In genomic region chr9:75088646-75089368, GRCh38 we compare ENCODE assay signal across 8 cellular contexts. TPM values are rescaled to one million over a fixed set of nuclear protein-coding genes. Genes with fewer than 3 reads are reported as not detected.
DNase-seq lines count a peak whose midpoint lies in the region; ATAC-seq and TF ChIP-seq lines count a peak whose summit lies in the region.

No MANE protein-coding gene starts in this region.

- H3K9me2 ChIP-seq in PC-9 (ENCODE audit: insufficient read depth), result no peaks in the 10 kb centered on the region

- H3K4me2 ChIP-seq in PC-9, result peak overlapping the region; percentile 97
- H3K4me2 ChIP-seq in parathyroid adenoma (ENCODE audit: low read length), result peak overlapping the region; percentile 79

- H3K36me3 ChIP-seq in PC-9 (ENCODE audit: low read depth) (no peaks in the 10 kb centered on the region), heart left ventricle (no peaks in the 10 kb centered on the region), parathyroid adenoma (ENCODE audit: control insufficient read depth, insufficient read depth, low read length) (no peaks in the 10 kb centered on the region)

- H3K9me3 ChIP-seq in PC-9 (ENCODE audit: insufficient read depth, low read depth) (no peaks in the 10 kb centered on the region), heart left ventricle (no peaks in the 10 kb centered on the region), parathyroid adenoma (ENCODE audit: control insufficient read depth, low read length) (no peaks in the 10 kb centered on the region)

- H3K9ac ChIP-seq in parathyroid adenoma, result peak overlapping the region; percentile 46

- BruUV-seq in PC-9 (replicated peaks; lab: Mats Ljungman, UMichigan), result TSS peak; percentile 51

- peak overlapping the region; percentile 66 for H3K27ac ChIP-seq in PC-9
- peak overlapping the region; percentile 81 to 99 (median 96) for H3K27ac ChIP-seq in heart left ventricle
- peak overlapping the region; percentile 88 for H3K27ac ChIP-seq in parathyroid adenoma

- ATAC-seq in GM19467 (IDR thresholded peaks at IDR 0.05; ENCODE audit: unreplicated experiment) (peak; percentile 30), HG03521 (IDR thresholded peaks at IDR 0.05; ENCODE audit: unreplicated experiment) (peak; percentile 13), heart left ventricle (peak in 3 of 4 donors; percentile 12 to 45 (median 34))

- CTCF ChIA-PET in PC-9 (lab: Charles Lee), result no interaction called here

- POLR2A ChIA-PET in PC-9 (lab: Charles Lee; ENCODE audit: unreplicated experiment), result interaction anchor here (0.8 to 1.7 kb wide), 4 partner anchors 60 to 1951 kb away, joined by 3 to 20 read pairs (median 4); partner anchors contain the start of gene CARNMT1

- peak overlapping the region; percentile 78 for H3K4me3 ChIP-seq in PC-9
- peak overlapping the region; percentile 78 to 99 (median 95) for H3K4me3 ChIP-seq in heart left ventricle
- H3K4me3 ChIP-seq in parathyroid adenoma (ENCODE audit: low read depth, low read length), result peak overlapping the region; percentile 93

- peaks cover 25% of the 10 kb centered on the region for H3F3A ChIP-seq in PC-9 (ENCODE audit: insufficient read depth, low read depth)

- peak in 1 of 2 donors; percentile 9 for TF ChIP-seq POLR2A in heart left ventricle (IDR thresholded peaks at IDR 0.05)

- H3K4me1 ChIP-seq in PC-9 (replicated peaks; ENCODE audit: insufficient read depth) (peaks cover 23% of the 10 kb centered on the region), heart left ventricle (peaks cover 0 to 80% (median 36%) of the 10 kb centered on the region in 12 donors), parathyroid adenoma (peaks cover 21% of the 10 kb centered on the region)

- peak overlapping the region; percentile 82 for H2AFZ ChIP-seq in PC-9
- H2AFZ ChIP-seq in parathyroid adenoma, result peak overlapping the region; percentile 84

- H3K27me3 ChIP-seq in PC-9 (ENCODE audit: insufficient read depth, low read depth), result no peaks in the 10 kb centered on the region
- no peaks in the 10 kb centered on the region for H3K27me3 ChIP-seq in heart left ventricle
- no peaks in the 10 kb centered on the region for H3K27me3 ChIP-seq in parathyroid adenoma (ENCODE audit: control insufficient read depth, insufficient read depth, low read length)

- H3K79me2 ChIP-seq in PC-9 (ENCODE audit: low read depth), result peaks cover 53% of the 10 kb centered on the region
- peaks cover 14% of the 10 kb centered on the region for H3K79me2 ChIP-seq in parathyroid adenoma

- DNase-seq in Daoy (ENCODE audit: low read depth) (peak; percentile 58), PC-9 (peak in 1 of 2 experiments; percentile 64), amniotic epithelial cell (ENCODE audit: low read depth) (peak; percentile 67), heart left ventricle (peak; percentile 67 to 87 (median 79)), NCI-H128 (lab: John Stamatoyannopoulos, UW; ENCODE audit: unreplicated experiment) (no peak)

- no peak for TF ChIP-seq CTCF in PC-9 (conservative IDR thresholded peaks at IDR 0.05)
- peak in 8 of 12 donors; percentile 16 to 39 (median 32) for TF ChIP-seq CTCF in heart left ventricle (IDR thresholded peaks at IDR 0.05)
- no peak for TF ChIP-seq CTCF in parathyroid adenoma (IDR thresholded peaks at IDR 0.05)

- 0 out of 2 replicates have a peak, but pooled peaks cover 4% of the 10 kb centered on the region for H4K20me1 ChIP-seq in PC-9 (ENCODE audit: insufficient read depth)

- intact Hi-C loops in PC-9 (cut with micrococcal nuclease; ENCODE audit: unreplicated experiment) (loop anchor here (1.0 to 10.0 kb wide), 7 partner anchors 22 to 1226 kb away; partner anchors contain the start of genes C9orf40 and CARNMT1), heart left ventricle (cut with DNase I) (loop anchor here in 7 of 10 donors (5.0 to 10.0 kb wide), 4 partner anchors 62 to 137 kb away; partner anchors contain the start of genes C9orf40 (in 6 of the 7) and CARNMT1 (in 2 of the 7))

- WGBS in heart left ventricle, 4 donors, result 0% methylated on average over 38 to 43 of the region's 43 CpGs

RNA-seq across cellular contexts. Expression of gene OSTF1, which starts 0.5 kb away (rescaled TPM):
- total RNA-seq in Daoy (2014; rRNA removed; shearing (Covaris generic)), result 36.6 and 40.6 TPM in 2 replicates
- total RNA-seq in PC-9 (2021) (42.0 and 58.4 TPM in 2 replicates), heart left ventricle (10 to 100 TPM; 16.7 to 53.6 (median 23.9) TPM)
- polyA plus RNA-seq in heart left ventricle, result 10 to 100 TPM; 19.8 to 26.9 TPM

RNA-seq across cellular contexts. Expression of gene NMRK1, which starts 0.9 kb away (rescaled TPM):
- total RNA-seq in Daoy (2014; rRNA removed; shearing (Covaris generic)), result 10.1 and 13.8 TPM in 2 replicates
- total RNA-seq in PC-9 (2021) (35.4 and 36.2 TPM in 2 replicates), heart left ventricle (10 to 100 TPM in 5 of 9 donors, 1 to 10 TPM in 4; 5.5 to 15.1 (median 10.6) TPM)
- polyA plus RNA-seq in heart left ventricle, result 10 to 100 TPM; 11.8 to 25.0 TPM

Comparison
In these comparisons a context has a peak if more than half of its experiments do, and no peak if none do; other contexts are left out.
1. CTCF ChIP-seq: peak in heart left ventricle (8 of 12); none in PC-9 (single experiment) and parathyroid adenoma (single experiment).
2. Peak in every context shown above with its lines, with median percentiles within 50 percentile points of each other: ATAC-seq, H3K27ac ChIP-seq and H3K4me3 ChIP-seq.